ENCODE assay signal across 23 cellular contexts in genomic region chr15:87981969-87982368, GRCh38.
"Had no signal": no experiment of that assay in that cellular context is flagged by ENCODE, and none has a peak within 500 bp of the region (broad histone marks: within the 10 kb centered on the region; RNA-seq: fewer than 3 reads in every experiment).

No MANE protein-coding gene starts in this region.

- H3K4me1 Mint-ChIP-seq: central memory CD8-positive, alpha-beta T cell; mesothelial cell of epicardium; neural crest cell had no signal

- H3K27ac Mint-ChIP-seq: activated naive CD8-positive, alpha-beta T cell; naive thymus-derived CD4-positive, alpha-beta T cell had no signal

- ATAC-seq: heart left ventricle; naive thymus-derived CD4-positive, alpha-beta T cell; psoas muscle had no signal

- FAIRE-seq: colon had no signal

- H2AFZ ChIP-seq: parathyroid adenoma had no signal

- H3K9ac ChIP-seq: parathyroid adenoma had no signal

- H3K36me3 ChIP-seq: heart left ventricle, spleen, upper lobe of left lung, vagina had no signal

- H3K9me3 ChIP-seq: heart left ventricle, psoas muscle, upper lobe of left lung, vagina had no signal

- H3K4me1 ChIP-seq: parathyroid adenoma, psoas muscle, spleen, upper lobe of left lung, vagina had no signal

- H3K27me3 ChIP-seq: heart left ventricle, spleen, upper lobe of left lung, vagina had no signal

- H3K36me3 Mint-ChIP-seq: activated naive CD8-positive, alpha-beta T cell; mesothelial cell of epicardium; naive thymus-derived CD4-positive, alpha-beta T cell had no signal

- H3K27ac ChIP-seq: heart left ventricle, parathyroid adenoma, psoas muscle, spleen, upper lobe of left lung, vagina had no signal

- H3K4me3 ChIP-seq: heart left ventricle, psoas muscle, spleen, upper lobe of left lung, vagina had no signal

- DNase-seq: activated CD4-positive, alpha-beta T cell treated with anti-CD3 and anti-CD28 coated beads for 4 hours; activated CD4-positive, alpha-beta T cell treated with anti-CD3 and anti-CD28 coated beads, Interleukin-2, amount 50 U/mL, for 4 hours; activated CD4-positive, CD25-positive, alpha-beta regulatory T cell; activated CD8-positive, alpha-beta memory T cell treated with anti-CD3 and anti-CD28 coated beads for 24 hours; activated effector memory CD4-positive, alpha-beta T cell treated with Interleukin-2 at 50 U/mL for 16 hours; activated naive CD4-positive, alpha-beta T cell treated with Interleukin-2 at 50 U/mL for 16 hours; anterior cingulate cortex; effector memory CD4-positive, alpha-beta T cell; mammary epithelial cell; naive thymus-derived CD4-positive, alpha-beta T cell; nucleus accumbens; psoas muscle; spleen; stimulated activated naive CD4-positive, alpha-beta T cell; upper lobe of left lung had no signal

- H3K9me3 Mint-ChIP-seq: central memory CD8-positive, alpha-beta T cell; mesothelial cell of epicardium; neural crest cell had no signal

- H3K79me2 ChIP-seq: parathyroid adenoma had no signal

- H3K4me3 Mint-ChIP-seq: activated naive CD8-positive, alpha-beta T cell; central memory CD8-positive, alpha-beta T cell; mesothelial cell of epicardium; naive thymus-derived CD4-positive, alpha-beta T cell; neural crest cell had no signal
